Comparison of ENCODE assay signal across 1 cellular context in the genomic region with DNA sequence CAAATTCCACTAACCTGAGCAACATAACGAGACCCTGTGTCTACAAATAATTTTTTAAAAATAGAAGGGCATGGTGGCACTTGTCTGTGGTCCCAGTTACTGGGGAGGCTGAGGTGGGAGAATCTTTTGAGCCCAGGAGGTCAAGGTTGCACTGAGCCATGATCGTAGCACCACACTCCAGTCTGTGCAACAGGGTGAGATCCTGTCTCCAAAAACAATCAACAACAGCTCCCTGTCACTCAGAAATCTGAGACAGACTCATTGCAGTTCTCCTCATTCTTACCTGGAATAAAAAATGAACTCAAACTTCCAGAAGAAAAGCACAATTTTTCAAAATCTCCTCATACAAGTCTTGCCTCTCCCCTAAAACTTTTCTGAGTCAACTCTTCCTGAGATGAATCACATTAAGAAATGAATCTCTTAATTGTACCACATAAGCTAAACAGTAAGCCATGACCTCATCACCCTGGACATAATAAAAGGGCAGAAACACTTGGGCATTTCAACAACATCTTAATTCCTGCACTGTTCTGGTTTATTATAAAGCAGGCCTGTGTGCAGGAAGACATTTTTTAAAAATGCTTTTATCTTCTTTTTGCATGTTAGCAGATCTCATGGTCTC.
TF ChIP-seq lines count a peak whose summit lies in the region.

No MANE protein-coding gene starts in this region.

TF ChIP-seq in SK-N-SH, 30 proteins besides CTCF, POLR2A, EP300 and RAD21 (continued from another document):
- no peak for TF ChIP-seq SIN3A (IDR thresholded peaks at IDR 0.05; ENCODE audit: borderline replicate concordance, low read depth, low read length)
